ENCODE assay signal across 2 cellular contexts in the genomic region with DNA sequence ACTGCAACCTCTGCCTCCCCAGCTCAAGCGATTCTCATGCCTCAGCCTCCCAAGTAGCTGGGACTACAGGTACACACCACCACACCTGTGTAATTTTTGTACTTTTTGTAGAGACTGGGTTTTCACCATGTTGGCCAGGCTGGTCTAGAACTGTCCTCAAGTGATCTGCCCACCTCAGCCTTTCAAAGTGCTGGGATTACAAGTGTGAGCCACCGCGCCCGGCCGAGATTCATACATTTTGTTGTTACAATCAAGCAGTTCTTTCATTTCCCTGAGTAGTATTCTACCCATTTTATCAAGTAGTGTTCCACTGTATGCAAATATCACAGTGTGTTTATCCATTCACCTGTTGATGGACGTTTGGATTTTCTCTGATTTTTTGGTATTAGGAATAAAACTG.
TF ChIP-seq lines count a peak whose summit lies in the region.

No MANE protein-coding gene starts in this region.

TF ChIP-seq in HepG2, 621 proteins besides CTCF, POLR2A, EP300 and RAD21:
- TF ChIP-seq GTF2F1 (IDR thresholded peaks at IDR 0.05; ENCODE audit: low read length) (no peak), ZNF230 (CRISPR knock-in tag; IDR thresholded peaks at IDR 0.05) (no peak), NFE2 (CRISPR knock-in tag; IDR thresholded peaks at IDR 0.05) (no peak)
- TF ChIP-seq, protein P1, sequence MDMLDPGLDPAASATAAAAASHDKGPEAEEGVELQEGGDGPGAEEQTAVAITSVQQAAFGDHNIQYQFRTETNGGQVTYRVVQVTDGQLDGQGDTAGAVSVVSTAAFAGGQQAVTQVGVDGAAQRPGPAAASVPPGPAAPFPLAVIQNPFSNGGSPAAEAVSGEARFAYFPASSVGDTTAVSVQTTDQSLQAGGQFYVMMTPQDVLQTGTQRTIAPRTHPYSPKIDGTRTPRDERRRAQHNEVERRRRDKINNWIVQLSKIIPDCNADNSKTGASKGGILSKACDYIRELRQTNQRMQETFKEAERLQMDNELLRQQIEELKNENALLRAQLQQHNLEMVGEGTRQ (IDR thresholded peaks at IDR 0.05; ENCODE audit: low read depth, low read length), result no peak
- TF ChIP-seq, protein P1 (CRISPR knock-in tag; IDR thresholded peaks at IDR 0.05; ENCODE audit: borderline replicate concordance), result no peak
TF ChIP-seq in HepG2: peak in this region for 0.

TF ChIP-seq in HEK293, 187 proteins besides CTCF, POLR2A, EP300 and RAD21:
- TF ChIP-seq ZNF133 (tag by site-specific recombination; IDR thresholded peaks at IDR 0.05), result no peak
- no peak for TF ChIP-seq ZNF610 (tag by site-specific recombination; IDR thresholded peaks at IDR 0.05; ENCODE audit: borderline replicate concordance)
- TF ChIP-seq ZNF16 (tag by site-specific recombination; IDR thresholded peaks at IDR 0.05; ENCODE audit: low read depth), result no peak
- TF ChIP-seq SCRT2 (tag by site-specific recombination; IDR thresholded peaks at IDR 0.05), result peak; percentile 45; the same call in 1 of the 2 replicates
- no peak for TF ChIP-seq ZFP3 (tag by site-specific recombination; IDR thresholded peaks at IDR 0.05; ENCODE audit: low read depth)
- TF ChIP-seq ZNF248 (tag by site-specific recombination; IDR thresholded peaks at IDR 0.05), result no peak
